17 cellular contexts compared by ENCODE assay signal in genomic region chr18:10101729-10102128, GRCh38.
"Had no signal": no experiment of that assay in that cellular context is flagged by ENCODE, and none has a peak within 500 bp of the region (broad histone marks: within the 10 kb centered on the region; RNA-seq: fewer than 3 reads in every experiment).

No MANE protein-coding gene starts in this region.

- H3K4me1 Mint-ChIP-seq: activated CD4-positive, alpha-beta T cell treated with anti-CD3 and anti-CD28 coated beads, Interleukin-2, amount 10 ng/mL, durations not matched to agents 7 days and 5 days; activated naive CD8-positive, alpha-beta T cell treated with anti-CD3 and anti-CD28 coated beads, Interleukin-2, amount 50 U/mL, for 24 hours; central memory CD8-positive, alpha-beta T cell had no signal

- H3K27me3 Mint-ChIP-seq: activated naive CD8-positive, alpha-beta T cell treated with anti-CD3 and anti-CD28 coated beads, Interleukin-2, amount 50 U/mL, for 24 hours; central memory CD8-positive, alpha-beta T cell had no signal

- H3K27me3 ChIP-seq: body of pancreas, left lung, pancreas, stomach, thyroid gland, vagina had no signal

- H3K27ac ChIP-seq: body of pancreas, left lung, pancreas, stomach, thyroid gland, vagina had no signal

- ATAC-seq: activated naive CD8-positive, alpha-beta T cell treated with anti-CD3 and anti-CD28 coated beads, Interleukin-2, amount 50 U/mL, for 24 hours had no signal

- FAIRE-seq: pancreas, TTC549 had no signal

- H3K4me3 Mint-ChIP-seq: activated CD4-positive, alpha-beta T cell treated with anti-CD3 and anti-CD28 coated beads, Interleukin-2, amount 10 ng/mL, durations not matched to agents 7 days and 5 days; activated naive CD8-positive, alpha-beta T cell treated with anti-CD3 and anti-CD28 coated beads, Interleukin-2, amount 50 U/mL, for 24 hours; central memory CD8-positive, alpha-beta T cell; dendritic cell treated with granulocyte-macrophage colony-stimulating factor and Interleukin-4, amounts not matched to agents 40 ng/mL and 50 ng/mL, for 4 days; nephron had no signal

- H3K9me3 ChIP-seq: body of pancreas, pancreas, thyroid gland, vagina had no signal

- H3K36me3 ChIP-seq: left lung, pancreas, stomach, thyroid gland, vagina had no signal

- DNase-seq: activated CD4-positive, alpha-beta T cell treated with anti-CD3 and anti-CD28 coated beads, Interleukin-2, amount 10 ng/mL, durations not matched to agents 7 days and 5 days; activated CD4-positive, CD25-positive, alpha-beta regulatory T cell; activated CD8-positive, alpha-beta memory T cell treated with anti-CD3 and anti-CD28 coated beads for 24 hours; activated naive CD4-positive, alpha-beta T cell treated with Interleukin-2 at 50 U/mL for 16 hours; activated naive CD8-positive, alpha-beta T cell treated with anti-CD3 and anti-CD28 coated beads, Interleukin-2, amount 50 U/mL, for 24 hours; islet precursor cell; left lung; pancreas; stomach; T-helper 2 cell had no signal

- H3K27ac Mint-ChIP-seq: activated CD4-positive, alpha-beta T cell treated with anti-CD3 and anti-CD28 coated beads, Interleukin-2, amount 10 ng/mL, durations not matched to agents 7 days and 5 days; activated naive CD8-positive, alpha-beta T cell treated with anti-CD3 and anti-CD28 coated beads, Interleukin-2, amount 50 U/mL, for 24 hours; dendritic cell treated with granulocyte-macrophage colony-stimulating factor and Interleukin-4, amounts not matched to agents 40 ng/mL and 50 ng/mL, for 4 days had no signal

- H3K4me3 ChIP-seq: body of pancreas, left lung, pancreas, stomach, thyroid gland, vagina had no signal
